1 cellular context compared by ENCODE assay signal in the genomic region with DNA sequence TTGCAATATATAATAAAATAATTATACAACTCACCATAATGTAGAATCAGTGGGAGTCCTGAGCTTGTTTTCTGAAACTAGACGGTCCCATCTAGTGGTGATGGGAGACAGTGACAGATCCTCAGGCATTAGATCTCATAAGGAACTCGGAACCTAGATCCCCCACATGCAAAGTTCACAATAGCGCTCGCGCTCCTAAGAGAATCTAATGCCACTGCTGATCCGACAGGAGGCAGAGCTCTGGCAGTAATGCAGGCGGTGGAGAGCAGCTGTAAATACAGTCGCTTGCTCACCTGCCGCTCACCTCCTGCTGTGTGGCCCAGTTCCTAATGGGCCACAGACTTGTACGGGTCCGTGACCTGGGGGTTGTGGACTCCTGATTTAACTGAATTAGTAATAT.
TF ChIP-seq lines count a peak whose summit lies in the region.

No MANE protein-coding gene starts in this region.

TF ChIP-seq in H1, 55 proteins besides CTCF, POLR2A, EP300 and RAD21:
- TF ChIP-seq MAFK (IDR thresholded peaks at IDR 0.05; ENCODE audit: low read depth, low read length): no peak
- TF ChIP-seq YY1 (IDR thresholded peaks at IDR 0.05; ENCODE audit: low read depth, low read length): 0 out of 2 replicates have a peak, but pooled peaks have one; percentile 15
- no peak for TF ChIP-seq HDAC6 (IDR thresholded peaks at IDR 0.05; ENCODE audit: low read depth, low read length)
- TF ChIP-seq, protein P1, sequence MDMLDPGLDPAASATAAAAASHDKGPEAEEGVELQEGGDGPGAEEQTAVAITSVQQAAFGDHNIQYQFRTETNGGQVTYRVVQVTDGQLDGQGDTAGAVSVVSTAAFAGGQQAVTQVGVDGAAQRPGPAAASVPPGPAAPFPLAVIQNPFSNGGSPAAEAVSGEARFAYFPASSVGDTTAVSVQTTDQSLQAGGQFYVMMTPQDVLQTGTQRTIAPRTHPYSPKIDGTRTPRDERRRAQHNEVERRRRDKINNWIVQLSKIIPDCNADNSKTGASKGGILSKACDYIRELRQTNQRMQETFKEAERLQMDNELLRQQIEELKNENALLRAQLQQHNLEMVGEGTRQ (IDR thresholded peaks at IDR 0.05; ENCODE audit: low read length): no peak
- TF ChIP-seq SUZ12 (IDR thresholded peaks at IDR 0.05; ENCODE audit: low read length): no peak
- TF ChIP-seq CTBP2 (IDR thresholded peaks at IDR 0.05; ENCODE audit: borderline replicate concordance, insufficient read depth, insufficient read length, low read length): no peak
